Comparison of ENCODE assay signal across 9 cellular contexts in genomic region chr14:76784881-76785280, GRCh38. TPM values are rescaled to one million over a fixed set of nuclear protein-coding genes. Genes with fewer than 3 reads are reported as not detected.
DNase-seq lines count a peak whose midpoint lies in the region; ATAC-seq and TF ChIP-seq lines count a peak whose summit lies in the region.
"Had no signal": no experiment of that assay in that cellular context is flagged by ENCODE, and none has a peak within 500 bp of the region (broad histone marks: within the 10 kb centered on the region; RNA-seq: fewer than 3 reads in every experiment).

No MANE protein-coding gene starts in this region.

- BruUV-seq in PC-3 (replicated peaks; lab: Mats Ljungman, UMichigan), result no TSS peak

- no peaks in the 10 kb centered on the region for H3K27me3 ChIP-seq in BJ (ENCODE audit: control insufficient read depth, insufficient read depth, low read length)
- no peaks in the 10 kb centered on the region for H3K27me3 ChIP-seq in PC-3 (ENCODE audit: low read length)
- no peaks in the 10 kb centered on the region for H3K27me3 ChIP-seq in aorta (ENCODE audit: control insufficient read depth in 1 of 2, insufficient read depth in 2 of 2, low read length in 1 of 2)

- H2AFZ ChIP-seq in PC-3 (ENCODE audit: low read length), result no peak overlapping the region

- intact Hi-C loops in PC-3 (cut with micrococcal nuclease), result loop anchor here (1.0 kb wide), 1 partner anchor 75 kb away; no protein-coding TSS in a partner anchor
- intact Hi-C loops in aorta (cut with DNase I), result loop anchor here (1.0 to 2.0 kb wide), 2 partner anchors 74 to 75 kb away; no protein-coding TSS in a partner anchor

- H3K27ac ChIP-seq in PC-3 (ENCODE audit: low read length) (no peak overlapping the region), aorta (ENCODE audit: low read depth in 1 of 2, low read length in 2 of 2) (no peak overlapping the region)

- H3K4me3 ChIP-seq in BJ (ENCODE audit: low read depth, low read length) (no peak overlapping the region), PC-3 (ENCODE audit: low read length) (no peak overlapping the region), foreskin fibroblast (ENCODE audit: low read depth in 1 of 2, low read length in 2 of 2) (no peak overlapping the region), aorta (ENCODE audit: low read length in 2 of 2) (no peak overlapping the region)
- no peak overlapping the region for H3K4me3 ChIP-seq in Jurkat, Clone E6-1 (ENCODE audit: low read length)

- H3K4me2 ChIP-seq in PC-3 (ENCODE audit: low read length), result no peak overlapping the region

- TF ChIP-seq CTCF in BJ (IDR thresholded peaks at IDR 0.05; ENCODE audit: insufficient read depth, low read depth, low read length) (peak; percentile 92), PC-3 (conservative IDR thresholded peaks at IDR 0.05; ENCODE audit: low read depth, low read length) (peak; percentile 94), foreskin fibroblast (IDR thresholded peaks at IDR 0.05; ENCODE audit: low read depth, low read length) (peak; percentile 97)

- no peaks in the 10 kb centered on the region for H3K79me2 ChIP-seq in PC-3 (ENCODE audit: low read length)

- H3K9me3 ChIP-seq in PC-3 (ENCODE audit: low read length) (no peaks in the 10 kb centered on the region), aorta (ENCODE audit: control insufficient read depth, low read length) (no peaks in the 10 kb centered on the region)

- POLR2A ChIA-PET in BJ (lab: Charles Lee) (interaction anchor here (0.5 kb wide), 1 partner anchor 14 kb away, joined by 3 read pairs; no protein-coding TSS in a partner anchor), PC-3 (lab: Charles Lee; ENCODE audit: unreplicated experiment) (no interaction called here)

- H3K9ac ChIP-seq in PC-3 (ENCODE audit: low read length), result no peak overlapping the region

- no peaks in the 10 kb centered on the region for H3K9me2 ChIP-seq in PC-3 (replicated peaks; ENCODE audit: low read length)

- H3K4me1 ChIP-seq in PC-3 (ENCODE audit: insufficient read depth, low read length) (no peaks in the 10 kb centered on the region), aorta (ENCODE audit: control insufficient read depth in 1 of 2, insufficient read depth in 2 of 2, low read length in 2 of 2) (peaks cover 0 to 3% of the 10 kb centered on the region in 2 donors)

- H3F3A ChIP-seq in PC-3 (ENCODE audit: low read length, unreplicated experiment), result no peaks in the 10 kb centered on the region

- CTCF ChIA-PET in BJ (lab: Yijun Ruan, JAX), result interaction anchor here (0.7 to 10.2 kb wide), 22 partner anchors 8 to 97 kb away, joined by 3 to 197 read pairs (median 4); partner anchors contain the start of gene ANGEL1
- CTCF ChIA-PET in PC-3 (lab: Charles Lee), result interaction anchor here (0.5 to 1.5 kb wide), 3 partner anchors 62 to 302 kb away, joined by 3 to 11 read pairs (median 3); no protein-coding TSS in a partner anchor

- 6 to 9% methylated on average over 2 of the region's 2 CpGs for WGBS in aorta, 2 donors

- peaks cover 3% of the 10 kb centered on the region; the same call in 1 of the 2 replicates for H3K36me3 ChIP-seq in BJ (ENCODE audit: control insufficient read depth, insufficient read depth, low read length)
- no peaks in the 10 kb centered on the region; the same call in none of the 2 replicates for H3K36me3 ChIP-seq in PC-3 (ENCODE audit: low read depth, low read length)
- no peaks in the 10 kb centered on the region for H3K36me3 ChIP-seq in aorta (ENCODE audit: control insufficient read depth in 1 of 2, insufficient read depth in 2 of 2, low read length in 1 of 2)

- no peaks in the 10 kb centered on the region for H4K20me1 ChIP-seq in PC-3 (ENCODE audit: low read length)

- no peak for DNase-seq in BJ (ENCODE audit: low read depth)
- DNase-seq in GM19240 (ENCODE audit: insufficient read length, low spot score), result peak; percentile 82
- peak; percentile 65 for DNase-seq in Jurkat, Clone E6-1 (ENCODE audit: low read depth, low spot score)
- peak; percentile 77 for DNase-seq in PC-3
- peak; percentile 36 to 40 for DNase-seq in activated T-helper 1 cell treated with anti-CD3 and anti-CD28 coated beads, Interleukin-2, amount 50 U/mL, for 16 hours (ENCODE audit: low read depth in 1 of 2, low spot score in 1 of 2)
- DNase-seq in foreskin fibroblast, result peak; percentile 55 to 85
- DNase-seq in nucleus accumbens (lab: John Stamatoyannopoulos, UW), result peak in 49 of 56 donors; percentile 38 to 89 (median 72)
- DNase-seq in aorta, result peak; percentile 86 to 91

- ATAC-seq in PC-3 (peak; percentile 98), aorta (ENCODE audit: low FRiP score) (peak; percentile 92)

RNA-seq across cellular contexts. Expression of gene VASH1, which starts 23.6 kb away (rescaled TPM):
- polyA plus RNA-seq in BJ (2011; rRNA removed) (3.3 and 4.0 TPM in 2 replicates), aorta (10 to 100 TPM; 13.6 to 26.9 TPM)
- 3.7 and 4.7 TPM in 2 replicates for polyA minus RNA-seq in BJ (2011; rRNA and poly(A)+ RNA removed)
- 8.3 TPM for polyA plus RNA-seq in Jurkat, Clone E6-1 (2012; ENCODE audit: insufficient read depth, insufficient read length)
- total RNA-seq in PC-3 (2014; rRNA removed) (1.3 and 1.8 TPM in 2 replicates), aorta (10 to 100 TPM; 16.1 to 42.7 TPM)

RNA-seq across cellular contexts. Expression of gene ANGEL1, which starts 27.8 kb away (rescaled TPM):
- polyA plus RNA-seq in BJ (2011; rRNA removed) (14.0 and 16.8 TPM in 2 replicates), aorta (1 to 10 TPM; 1.1 to 9.7 TPM)
- 15.7 and 16.9 TPM in 2 replicates for polyA minus RNA-seq in BJ (2011; rRNA and poly(A)+ RNA removed)
- 18.4 TPM for polyA plus RNA-seq in Jurkat, Clone E6-1 (2012; ENCODE audit: insufficient read depth, insufficient read length)
- total RNA-seq in PC-3 (2014; rRNA removed) (9.2 and 12.4 TPM in 2 replicates), aorta (10 to 100 TPM; 17.1 to 32.2 TPM)

RNA-seq across cellular contexts. Expression of gene LRRC74A, which starts 41.3 kb away (rescaled TPM):
- polyA plus RNA-seq in BJ (2011; rRNA removed) (not detected in 2 replicates), aorta (1 to 10 TPM in 1 of 2 donors, not detected in 1; 4.4 TPM)
- polyA minus RNA-seq in BJ (2011; rRNA and poly(A)+ RNA removed), result not detected in 2 replicates
- not detected for polyA plus RNA-seq in Jurkat, Clone E6-1 (2012; ENCODE audit: insufficient read depth, insufficient read length)
- total RNA-seq in PC-3 (2014; rRNA removed) (not detected in 2 replicates), aorta (not detected)
- polyA plus RNA-seq: thymus had no signal
